ENCODE assay signal across 8 cellular contexts in genomic region chr20:50513169-50514034, GRCh38. TPM values are rescaled to one million over a fixed set of nuclear protein-coding genes. Genes with fewer than 3 reads are reported as not detected.
A peak's percentile ranks its signal among the peaks of the same experiment; 100 is the strongest.
DNase-seq lines count a peak whose midpoint lies in the region; ATAC-seq, FAIRE-seq and TF ChIP-seq lines count a peak whose summit lies in the region.

No MANE protein-coding gene starts in this region.

- CTCF ChIA-PET in activated B cell treated with CpG ODN at 0.5 μM for 24 hours (lab: Charles Lee), result interaction anchor here (1.0 to 3.8 kb wide), 7 partner anchors 9 to 71 kb away, joined by 3 to 16 read pairs (median 6); no protein-coding TSS in a partner anchor

- intact Hi-C loops in activated B cell treated with CpG ODN at 0.5 μM for 24 hours (cut with micrococcal nuclease), result loop anchor here (10.0 kb wide), 2 partner anchors 301 to 1239 kb away; partner anchors contain the start of gene ZNFX1

- no peaks in the 10 kb centered on the region for H3K9me3 Mint-ChIP-seq in activated B cell treated with CpG ODN at 0.5 μM for 24 hours
- H3K9me3 Mint-ChIP-seq in stimulated activated memory B cell treated with anti-CD40 and anti-IgM and Interleukin-4, amounts not matched to agents 10 μg/mL and 1 μg/mL and 100 μg/mL, for 72 hours, result no peaks in the 10 kb centered on the region

- no peak for TF ChIP-seq CTCF in activated B cell treated with CpG ODN at 0.5 μM for 24 hours (IDR thresholded peaks at IDR 0.05)

- no peaks in the 10 kb centered on the region for H3K27me3 Mint-ChIP-seq in activated B cell treated with CpG ODN at 0.5 μM for 24 hours
- no peaks in the 10 kb centered on the region for H3K27me3 Mint-ChIP-seq in stimulated activated memory B cell treated with anti-CD40 and anti-IgM and Interleukin-4, amounts not matched to agents 10 μg/mL and 1 μg/mL and 100 μg/mL, for 72 hours

- H3K27ac Mint-ChIP-seq in activated B cell treated with CpG ODN at 0.5 μM for 24 hours, result peak overlapping the region; percentile 96
- H3K27ac Mint-ChIP-seq in stimulated activated memory B cell treated with anti-CD40 and anti-IgM and Interleukin-4, amounts not matched to agents 10 μg/mL and 1 μg/mL and 100 μg/mL, for 72 hours, result peak overlapping the region; percentile 98

- H3K4me3 Mint-ChIP-seq in activated B cell treated with CpG ODN at 0.5 μM for 24 hours, result peak overlapping the region; percentile 90
- peak overlapping the region; percentile 97 for H3K4me3 Mint-ChIP-seq in stimulated activated memory B cell treated with anti-CD40 and anti-IgM and Interleukin-4, amounts not matched to agents 10 μg/mL and 1 μg/mL and 100 μg/mL, for 72 hours

- DNase-seq in HS-5 (ENCODE audit: low read depth), result peak; percentile 97
- no peak for DNase-seq in activated B cell treated with CpG ODN at 0.5 μM for 24 hours
- DNase-seq in globus pallidus (ENCODE audit: low spot score), result peak; percentile 54
- DNase-seq in DMS153 treated with DMSO at 0.1 percent for 48 hours (lab: John Stamatoyannopoulos, UW; ENCODE audit: unreplicated experiment), result no peak
- DNase-seq in urothelium cell line (ENCODE audit: low spot score), result no peak
- no peak for DNase-seq in NCI-H128 (lab: John Stamatoyannopoulos, UW; ENCODE audit: unreplicated experiment)

- H3K36me3 Mint-ChIP-seq in activated B cell treated with CpG ODN at 0.5 μM for 24 hours (ENCODE audit: low read depth), result peaks cover 65% of the 10 kb centered on the region
- peaks cover 48% of the 10 kb centered on the region for H3K36me3 Mint-ChIP-seq in stimulated activated memory B cell treated with anti-CD40 and anti-IgM and Interleukin-4, amounts not matched to agents 10 μg/mL and 1 μg/mL and 100 μg/mL, for 72 hours

- ATAC-seq in activated B cell treated with CpG ODN at 0.5 μM for 24 hours (ENCODE audit: low read depth) (no peak), GM18907 (IDR thresholded peaks at IDR 0.05; ENCODE audit: unreplicated experiment) (no peak)
- no peak for ATAC-seq in stimulated activated memory B cell treated with anti-CD40 and anti-IgM and Interleukin-4, amounts not matched to agents 10 μg/mL and 1 μg/mL and 100 μg/mL, for 72 hours

- peaks cover 78% of the 10 kb centered on the region for H3K4me1 Mint-ChIP-seq in activated B cell treated with CpG ODN at 0.5 μM for 24 hours
- peaks cover 64% of the 10 kb centered on the region for H3K4me1 Mint-ChIP-seq in stimulated activated memory B cell treated with anti-CD40 and anti-IgM and Interleukin-4, amounts not matched to agents 10 μg/mL and 1 μg/mL and 100 μg/mL, for 72 hours

- FAIRE-seq in urothelium cell line (lab: Jason Lieb, UNC), result no peak

- POLR2A ChIA-PET in activated B cell treated with CpG ODN at 0.5 μM for 24 hours (lab: Charles Lee), result interaction anchor here (0.6 to 36.7 kb wide), 7 partner anchors 11 to 42 kb away, joined by 3 to 1679 read pairs (median 5); no protein-coding TSS in a partner anchor

RNA-seq across cellular contexts. Expression of gene PTPN1, which starts 3.2 kb away (rescaled TPM):
- total RNA-seq in activated B cell treated with CpG ODN at 0.5 μM for 24 hours, result 212 and 227 TPM in 2 replicates

Comparison
In these comparisons a context has a peak if more than half of its experiments do, and no peak if none do; other contexts are left out.
1. DNase-seq: peak in HS-5 (single experiment) and globus pallidus (single experiment); none in activated B cell treated with CpG ODN at 0.5 μM for 24 hours (single experiment), DMS153 treated with DMSO at 0.1 percent for 48 hours (single experiment), urothelium cell line (single experiment) and NCI-H128 (single experiment).